In genomic region chr20:56359212-56360132, GRCh38 we compare ENCODE assay signal across 8 cellular contexts. TPM values are rescaled to one million over a fixed set of nuclear protein-coding genes. Genes with fewer than 3 reads are reported as not detected.
DNase-seq lines count a peak whose midpoint lies in the region; ATAC-seq and TF ChIP-seq lines count a peak whose summit lies in the region.

No MANE protein-coding gene starts in this region.

- peak overlapping the region; percentile 69 to 88 for H3K27ac ChIP-seq in testis

- TF ChIP-seq POLR2A in testis (IDR thresholded peaks at IDR 0.05), result no peak

- H3K36me3 ChIP-seq in testis (ENCODE audit: low read depth, missing control alignments), result no peaks in the 10 kb centered on the region

- ATAC-seq in GM21381 (IDR thresholded peaks at IDR 0.05; ENCODE audit: unreplicated experiment), result peak; percentile 19

- TF ChIP-seq CTCF in WI38 (IDR thresholded peaks at IDR 0.05; ENCODE audit: low read depth, low read length), result no peak
- no peak for TF ChIP-seq CTCF in epithelial cell of esophagus (IDR thresholded peaks at IDR 0.05; ENCODE audit: insufficient read depth, low read depth, low read length, missing control alignments)
- TF ChIP-seq CTCF in testis (IDR thresholded peaks at IDR 0.05), result no peak

- H3K27me3 ChIP-seq in testis, result no peaks in the 10 kb centered on the region

- H3K4me3 ChIP-seq in Jurkat, Clone E6-1 (ENCODE audit: low read length), result peak overlapping the region; percentile 54
- H3K4me3 ChIP-seq in WI38 (ENCODE audit: low read depth, low read length) (peak overlapping the region; percentile 79), epithelial cell of esophagus (ENCODE audit: low read length) (peak overlapping the region; percentile 69), testis (peak overlapping the region; percentile 79 to 98)

- 2 to 5% methylated on average over 27 to 45 of the region's 51 CpGs for WGBS in testis, 2 donors

- DNase-seq in DMS153 treated with DMSO at 0.1 percent for 48 hours (lab: John Stamatoyannopoulos, UW; ENCODE audit: unreplicated experiment) (peak; percentile 51), epithelial cell of esophagus (ENCODE audit: low read depth) (peak; percentile 80), midbrain (lab: John Stamatoyannopoulos, UW) (peak; percentile 40), testis (peak; percentile 67), NCI-H1694 (lab: John Stamatoyannopoulos, UW) (no peak)
- DNase-seq in Jurkat, Clone E6-1 (ENCODE audit: low read depth, low spot score), result no peak

- intact Hi-C loops in testis (cut with DNase I; ENCODE audit: low total_unique reads), result no loop called here

- H3K4me1 ChIP-seq in testis, result peaks cover 22% of the 10 kb centered on the region

- H3K9me3 ChIP-seq in testis, result no peaks in the 10 kb centered on the region

RNA-seq across cellular contexts. Expression of gene FAM210B, which starts 0.7 kb away (rescaled TPM):
- 6.3 TPM for polyA plus RNA-seq in Jurkat, Clone E6-1 (2012; ENCODE audit: insufficient read depth, insufficient read length)
- total RNA-seq in testis, result 10 to 100 TPM; 26.7 to 33.9 TPM
- 29.5 TPM for polyA plus RNA-seq in testis (ENCODE audit: insufficient read depth, low read depth, low replicate concordance)

RNA-seq across cellular contexts. Expression of gene AURKA, which starts 32.5 kb away (rescaled TPM):
- 94.2 TPM for polyA plus RNA-seq in Jurkat, Clone E6-1 (2012; ENCODE audit: insufficient read depth, insufficient read length)
- 10 to 100 TPM; 27.2 to 35.4 TPM for total RNA-seq in testis
- 87.6 TPM for polyA plus RNA-seq in testis (ENCODE audit: insufficient read depth, low read depth, low replicate concordance)

RNA-seq across cellular contexts. Expression of gene CSTF1, which starts 33.0 kb away (rescaled TPM):
- polyA plus RNA-seq in Jurkat, Clone E6-1 (2012; ENCODE audit: insufficient read depth, insufficient read length), result 57.0 TPM
- total RNA-seq in testis, result 10 to 100 TPM; 41.8 to 53.3 TPM
- 80.6 TPM for polyA plus RNA-seq in testis (ENCODE audit: insufficient read depth, low read depth, low replicate concordance)

RNA-seq across cellular contexts. Expression of gene CASS4, which starts 52.6 kb away (rescaled TPM):
- 0.42 TPM for polyA plus RNA-seq in Jurkat, Clone E6-1 (2012; ENCODE audit: insufficient read depth, insufficient read length)
- 1 to 10 TPM in 1 of 2 donors, under 1 TPM in 1; 0.79 to 1.8 TPM for total RNA-seq in testis
- 0.92 TPM for polyA plus RNA-seq in testis (ENCODE audit: insufficient read depth, low read depth, low replicate concordance)

Comparison
In these comparisons a context has a peak if more than half of its experiments do, and no peak if none do; other contexts are left out.
1. DNase-seq: peak in DMS153 treated with DMSO at 0.1 percent for 48 hours (single experiment), epithelial cell of esophagus (single experiment), midbrain (single experiment) and testis (single experiment); none in Jurkat, Clone E6-1 (single experiment) and NCI-H1694 (single experiment).
2. Peak in every context shown above with its lines, with median percentiles within 50 percentile points of each other: H3K4me3 ChIP-seq.